Comparison of ENCODE assay signal across 8 cellular contexts in the genomic region with DNA sequence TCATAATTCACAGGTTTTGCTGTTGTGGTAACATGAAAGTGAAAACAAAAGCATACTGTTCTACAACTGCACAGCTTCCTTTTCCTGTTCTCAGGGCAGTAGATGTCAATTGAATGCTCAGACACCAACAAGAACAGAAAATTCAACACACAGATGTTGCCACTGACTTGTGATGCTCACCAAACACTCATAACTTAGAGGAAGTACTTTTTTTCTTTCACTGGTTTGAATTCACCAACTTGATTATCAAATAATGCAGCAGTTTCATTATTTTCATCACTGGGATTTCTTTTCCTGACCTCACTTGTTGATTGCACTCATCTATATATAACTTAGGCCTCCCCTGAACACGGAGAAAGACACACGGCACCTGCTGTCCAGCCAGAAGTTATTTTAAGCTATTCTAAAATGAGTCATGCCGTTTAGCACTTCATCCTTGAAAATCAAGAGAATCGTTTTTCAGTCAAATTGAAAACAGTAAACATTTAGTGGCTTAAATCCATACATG. TPM values are rescaled to one million over a fixed set of nuclear protein-coding genes. Genes with fewer than 3 reads are reported as not detected.
DNase-seq lines count a peak whose midpoint lies in the region; ATAC-seq and TF ChIP-seq lines count a peak whose summit lies in the region.

No MANE protein-coding gene starts in this region.

- DNase-seq in EH (ENCODE audit: low read depth) (peak; percentile 60), hepatic stellate cell (ENCODE audit: low spot score) (peak; percentile 41), Caco-2 (no peak), NCI-H1694 (lab: John Stamatoyannopoulos, UW) (no peak)
- DNase-seq in activated CD4-positive, alpha-beta memory T cell treated with anti-CD3 and anti-CD28 coated beads, Interleukin-2, amount 10 ng/mL, durations not matched to agents 7 days and 5 days, result peak; percentile 39
- peak; percentile 17 to 44 for DNase-seq in stimulated activated naive CD8-positive, alpha-beta T cell treated with anti-CD3 and anti-CD28 coated beads, Interleukin-15, amount 100 ng/mL, for 72 hours

- H3K4me1 ChIP-seq in Caco-2, result no peaks in the 10 kb centered on the region

- CTCF ChIA-PET in activated CD4-positive, alpha-beta memory T cell treated with anti-CD3 and anti-CD28 coated beads, Interleukin-2, amount 10 ng/mL, durations not matched to agents 7 days and 5 days (lab: Charles Lee), result interaction anchor here (0.9 to 4.7 kb wide), 14 partner anchors 20 to 166 kb away, joined by 3 to 51 read pairs (median 6); partner anchors contain the start of gene CITED2
- CTCF ChIA-PET in Caco-2 (lab: Charles Lee), result no interaction called here

- no peak for TF ChIP-seq CTCF in Caco-2 (IDR thresholded peaks at IDR 0.05; ENCODE audit: insufficient read depth in 1 of 2, low read depth in 1 of 2, low read length in 1 of 2, severe bottlenecking in 1 of 2, unreplicated experiment in 1 of 2)

- no peaks in the 10 kb centered on the region for H3K9me3 ChIP-seq in Caco-2

- intact Hi-C loops in Caco-2 (cut with micrococcal nuclease; ENCODE audit: unreplicated experiment), result no loop called here

- peaks cover 32% of the 10 kb centered on the region for H3K4me1 Mint-ChIP-seq in activated CD4-positive, alpha-beta memory T cell treated with anti-CD3 and anti-CD28 coated beads, Interleukin-2, amount 10 ng/mL, durations not matched to agents 7 days and 5 days
- H3K4me1 Mint-ChIP-seq in stimulated activated naive CD8-positive, alpha-beta T cell treated with anti-CD3 and anti-CD28 coated beads, Interleukin-15, amount 100 ng/mL, for 72 hours, result peaks cover 55% of the 10 kb centered on the region
- peaks cover 7% of the 10 kb centered on the region for H3K4me1 Mint-ChIP-seq in Caco-2 (ENCODE audit: low read depth, unreplicated experiment)

- H3K27me3 ChIP-seq in Caco-2 (replicated peaks; ENCODE audit: control insufficient read depth, insufficient read depth, low read length), result no peaks in the 10 kb centered on the region

- no TSS peak for BruUV-seq in Caco-2 (replicated peaks; lab: Mats Ljungman, UMichigan)

- H3K9me3 Mint-ChIP-seq in activated CD4-positive, alpha-beta memory T cell treated with anti-CD3 and anti-CD28 coated beads, Interleukin-2, amount 10 ng/mL, durations not matched to agents 7 days and 5 days, result no peaks in the 10 kb centered on the region
- no peaks in the 10 kb centered on the region for H3K9me3 Mint-ChIP-seq in stimulated activated naive CD8-positive, alpha-beta T cell treated with anti-CD3 and anti-CD28 coated beads, Interleukin-15, amount 100 ng/mL, for 72 hours
- no peaks in the 10 kb centered on the region for H3K9me3 Mint-ChIP-seq in Caco-2 (ENCODE audit: unreplicated experiment)

- H3K4me3 Mint-ChIP-seq in activated CD4-positive, alpha-beta memory T cell treated with anti-CD3 and anti-CD28 coated beads, Interleukin-2, amount 10 ng/mL, durations not matched to agents 7 days and 5 days, result peak overlapping the region; percentile 55
- H3K4me3 Mint-ChIP-seq in stimulated activated naive CD8-positive, alpha-beta T cell treated with anti-CD3 and anti-CD28 coated beads, Interleukin-15, amount 100 ng/mL, for 72 hours, result peak overlapping the region; percentile 72 to 88
- H3K4me3 Mint-ChIP-seq in Caco-2 (ENCODE audit: unreplicated experiment), result no peak overlapping the region

- H3K4me3 ChIP-seq in Caco-2 (ENCODE audit: low read depth, low read length), result no peak overlapping the region

- peaks cover 2% of the 10 kb centered on the region for H3K36me3 Mint-ChIP-seq in activated CD4-positive, alpha-beta memory T cell treated with anti-CD3 and anti-CD28 coated beads, Interleukin-2, amount 10 ng/mL, durations not matched to agents 7 days and 5 days (ENCODE audit: low read depth)
- H3K36me3 Mint-ChIP-seq in Caco-2 (ENCODE audit: insufficient read depth, unreplicated experiment), result no peaks in the 10 kb centered on the region

- H3K27me3 Mint-ChIP-seq in activated CD4-positive, alpha-beta memory T cell treated with anti-CD3 and anti-CD28 coated beads, Interleukin-2, amount 10 ng/mL, durations not matched to agents 7 days and 5 days, result no peaks in the 10 kb centered on the region
- no peaks in the 10 kb centered on the region for H3K27me3 Mint-ChIP-seq in stimulated activated naive CD8-positive, alpha-beta T cell treated with anti-CD3 and anti-CD28 coated beads, Interleukin-15, amount 100 ng/mL, for 72 hours
- H3K27me3 Mint-ChIP-seq in Caco-2 (ENCODE audit: insufficient read depth, unreplicated experiment), result no peaks in the 10 kb centered on the region

- POLR2A ChIA-PET in activated CD4-positive, alpha-beta memory T cell treated with anti-CD3 and anti-CD28 coated beads, Interleukin-2, amount 10 ng/mL, durations not matched to agents 7 days and 5 days (lab: Charles Lee), result interaction anchor here (0.6 to 4.0 kb wide), 36 partner anchors 11 to 518 kb away, joined by 3 to 65 read pairs (median 6); partner anchors contain the start of genes ABRACL, CCDC28A and CITED2
- POLR2A ChIA-PET in Caco-2 (lab: Charles Lee), result no interaction called here

- peak; percentile 67 for ATAC-seq in GM19463 (IDR thresholded peaks at IDR 0.05; ENCODE audit: unreplicated experiment)
- ATAC-seq in HG03460 (IDR thresholded peaks at IDR 0.05; ENCODE audit: unreplicated experiment), result peak; percentile 72
- ATAC-seq in stimulated activated naive CD8-positive, alpha-beta T cell treated with anti-CD3 and anti-CD28 coated beads, Interleukin-15, amount 100 ng/mL, for 72 hours, result peak; percentile 75

- H3K36me3 ChIP-seq in Caco-2 (ENCODE audit: control insufficient read depth, insufficient read depth, low read length), result no peaks in the 10 kb centered on the region

- peak overlapping the region; percentile 96 for H3K27ac Mint-ChIP-seq in activated CD4-positive, alpha-beta memory T cell treated with anti-CD3 and anti-CD28 coated beads, Interleukin-2, amount 10 ng/mL, durations not matched to agents 7 days and 5 days
- H3K27ac Mint-ChIP-seq in stimulated activated naive CD8-positive, alpha-beta T cell treated with anti-CD3 and anti-CD28 coated beads, Interleukin-15, amount 100 ng/mL, for 72 hours, result peak overlapping the region; percentile 78 to 95
- H3K27ac Mint-ChIP-seq in Caco-2 (ENCODE audit: unreplicated experiment), result no peak overlapping the region

RNA-seq across cellular contexts. Expression of gene TXLNB, which starts 1.0 kb away (rescaled TPM):
- under 1 TPM; 0.60 to 0.90 TPM for total RNA-seq in activated CD4-positive, alpha-beta memory T cell treated with anti-CD3 and anti-CD28 coated beads, Interleukin-2, amount 10 ng/mL, durations not matched to agents 7 days and 5 days
- not detected in 2 replicates for total RNA-seq in Caco-2 (2022)

Comparison
In these comparisons a context has a peak if more than half of its experiments do, and no peak if none do; other contexts are left out.
1. DNase-seq: peak in EH (single experiment), activated CD4-positive, alpha-beta memory T cell treated with anti-CD3 and anti-CD28 coated beads, Interleukin-2, amount 10 ng/mL, durations not matched to agents 7 days and 5 days (single experiment), hepatic stellate cell (single experiment) and stimulated activated naive CD8-positive, alpha-beta T cell treated with anti-CD3 and anti-CD28 coated beads, Interleukin-15, amount 100 ng/mL, for 72 hours (2 of 2); none in Caco-2 (0 of 2) and NCI-H1694 (single experiment).
2. Peak in every context shown above with its lines, with median percentiles within 50 percentile points of each other: ATAC-seq.